ENCODE assay signal across 13 cellular contexts in genomic region chr11:36065436-36065835, GRCh38.
DNase-seq lines count a peak whose midpoint lies in the region; TF ChIP-seq lines count a peak whose summit lies in the region.
"Had no signal": no experiment of that assay in that cellular context is flagged by ENCODE, and none has a peak within 500 bp of the region (broad histone marks: within the 10 kb centered on the region; RNA-seq: fewer than 3 reads in every experiment).

No MANE protein-coding gene starts in this region.

- H3K4me1 Mint-ChIP-seq in HFFc6 (ENCODE audit: low read depth), result no peaks in the 10 kb centered on the region
- H3K4me1 Mint-ChIP-seq in activated CD4-positive, alpha-beta memory T cell treated with anti-CD3 and anti-CD28 coated beads, Interleukin-2, amount 10 ng/mL, durations not matched to agents 7 days and 5 days, result no peaks in the 10 kb centered on the region

- no peak overlapping the region for H3K27ac Mint-ChIP-seq in HFFc6
- H3K27ac Mint-ChIP-seq in activated CD4-positive, alpha-beta memory T cell treated with anti-CD3 and anti-CD28 coated beads, Interleukin-2, amount 10 ng/mL, durations not matched to agents 7 days and 5 days, result no peak overlapping the region

- TF ChIP-seq EP300 in sigmoid colon (IDR thresholded peaks at IDR 0.05), result no peak

- no peak overlapping the region for H3K4me3 Mint-ChIP-seq in HFFc6
- no peak overlapping the region for H3K4me3 Mint-ChIP-seq in activated CD4-positive, alpha-beta memory T cell treated with anti-CD3 and anti-CD28 coated beads, Interleukin-2, amount 10 ng/mL, durations not matched to agents 7 days and 5 days

- H3K9me3 Mint-ChIP-seq in HFFc6, result peaks cover 8% of the 10 kb centered on the region
- H3K9me3 Mint-ChIP-seq in activated CD4-positive, alpha-beta memory T cell treated with anti-CD3 and anti-CD28 coated beads, Interleukin-2, amount 10 ng/mL, durations not matched to agents 7 days and 5 days, result peaks cover 4% of the 10 kb centered on the region

- H3K4me1 ChIP-seq in sigmoid colon, result no peaks in the 10 kb centered on the region

- H3K4me3 ChIP-seq in cardiac fibroblast (replicated peaks in 1 of 2; ENCODE audit: low read depth in 2 of 2, low read length in 2 of 2) (no peak overlapping the region), sigmoid colon (no peak overlapping the region)
- H3K4me3 ChIP-seq: GM12878 had no signal

- WGBS in sigmoid colon, 2 donors, result 83 to 88% methylated on average over 2 of the region's 2 CpGs

- no peak overlapping the region for H3K27ac ChIP-seq in sigmoid colon
- H3K27ac ChIP-seq: C4-2B had no signal

- peaks cover 4% of the 10 kb centered on the region; the same call in 1 of the 2 replicates for H3K27me3 Mint-ChIP-seq in HFFc6 (ENCODE audit: insufficient read depth)
- H3K27me3 Mint-ChIP-seq in activated CD4-positive, alpha-beta memory T cell treated with anti-CD3 and anti-CD28 coated beads, Interleukin-2, amount 10 ng/mL, durations not matched to agents 7 days and 5 days, result peaks cover 2% of the 10 kb centered on the region

- H3K36me3 Mint-ChIP-seq in HFFc6 (ENCODE audit: low read depth), result peaks cover 11% of the 10 kb centered on the region
- H3K36me3 Mint-ChIP-seq in activated CD4-positive, alpha-beta memory T cell treated with anti-CD3 and anti-CD28 coated beads, Interleukin-2, amount 10 ng/mL, durations not matched to agents 7 days and 5 days (ENCODE audit: low read depth), result no peaks in the 10 kb centered on the region

- peaks cover 0 to 2% (median 0%) of the 10 kb centered on the region in 4 donors for H3K9me3 ChIP-seq in sigmoid colon

- H3K36me3 ChIP-seq in sigmoid colon, result no peaks in the 10 kb centered on the region

- intact Hi-C loops in sigmoid colon (cut with DNase I), result no loop called here

- no peak for TF ChIP-seq CTCF in HFFc6 (IDR thresholded peaks at IDR 0.05)
- no peak for TF ChIP-seq CTCF in cardiac fibroblast (IDR thresholded peaks at IDR 0.05; ENCODE audit: low read depth, low read length)
- no peak for TF ChIP-seq CTCF in sigmoid colon (IDR thresholded peaks at IDR 0.05)

- no peak for TF ChIP-seq POLR2A in sigmoid colon (IDR thresholded peaks at IDR 0.05)

- no peaks in the 10 kb centered on the region for H3K27me3 ChIP-seq in sigmoid colon

- CTCF ChIA-PET in activated CD4-positive, alpha-beta memory T cell treated with anti-CD3 and anti-CD28 coated beads, Interleukin-2, amount 10 ng/mL, durations not matched to agents 7 days and 5 days (lab: Charles Lee), result no interaction called here

- peak; percentile 11 for DNase-seq in HFFc6
- DNase-seq in cardiac fibroblast (ENCODE audit: low read depth in 2 of 2), result peak; percentile 29 to 90
- peak; percentile 92 for DNase-seq in iris pigment epithelial cell (ENCODE audit: low read depth)
- no peak for DNase-seq in HuH-7 (ENCODE audit: low spot score)
- DNase-seq in stimulated activated CD4-positive, alpha-beta T cell treated with anti-CD3 and anti-CD28 coated beads, Interleukin-1b, Interleukin-23, amount 100 ng/mL, for 48 hours, result no peak
- DNase-seq in sigmoid colon, result no peak
- no peak for DNase-seq in activated CD4-positive, alpha-beta memory T cell treated with anti-CD3 and anti-CD28 coated beads, Interleukin-2, amount 10 ng/mL, durations not matched to agents 7 days and 5 days
- DNase-seq: HCEC 1CT, NCI-H1436 treated with DMSO at 0.1 percent for 48 hours, NCI-H345, NCI-H69 had no signal

- POLR2A ChIA-PET in activated CD4-positive, alpha-beta memory T cell treated with anti-CD3 and anti-CD28 coated beads, Interleukin-2, amount 10 ng/mL, durations not matched to agents 7 days and 5 days (lab: Charles Lee), result no interaction called here

Comparison
In these comparisons a context has a peak if more than half of its experiments do, and no peak if none do; other contexts are left out.
1. DNase-seq: peak in HFFc6 (single experiment), cardiac fibroblast (2 of 2) and iris pigment epithelial cell (single experiment); none in HuH-7 (single experiment), stimulated activated CD4-positive, alpha-beta T cell treated with anti-CD3 and anti-CD28 coated beads, Interleukin-1b, Interleukin-23, amount 100 ng/mL, for 48 hours (single experiment), sigmoid colon (single experiment) and activated CD4-positive, alpha-beta memory T cell treated with anti-CD3 and anti-CD28 coated beads, Interleukin-2, amount 10 ng/mL, durations not matched to agents 7 days and 5 days (single experiment).